13 cellular contexts compared by ENCODE assay signal in the genomic region with DNA sequence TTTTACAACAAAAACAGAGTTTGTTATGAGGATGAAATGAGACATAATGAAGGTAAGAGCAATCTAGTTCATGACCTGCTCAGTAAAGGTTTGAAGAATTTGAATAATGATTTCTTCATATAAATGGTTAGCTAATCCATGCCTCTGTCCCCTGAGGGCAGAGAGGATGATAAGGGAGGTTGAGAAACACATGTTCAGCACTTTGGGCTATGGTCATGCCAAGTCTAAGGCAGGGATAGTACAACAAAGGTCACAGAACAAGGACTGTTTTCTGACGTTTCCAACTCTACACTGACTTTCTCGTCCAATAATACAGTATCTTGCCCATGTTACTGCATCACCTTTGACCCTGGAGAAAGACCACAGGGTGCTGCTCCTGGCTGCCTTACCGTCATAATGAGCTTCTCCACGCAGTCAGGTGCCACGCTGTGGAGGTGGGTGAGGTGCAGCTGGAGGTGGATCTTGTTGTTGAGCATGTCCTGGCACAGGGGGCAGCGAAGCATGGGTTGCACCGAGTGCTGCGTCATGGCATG.
DNase-seq lines count a peak whose midpoint lies in the region; ATAC-seq and TF ChIP-seq lines count a peak whose summit lies in the region.
"Had no signal": no experiment of that assay in that cellular context is flagged by ENCODE, and none has a peak within 500 bp of the region (broad histone marks: within the 10 kb centered on the region; RNA-seq: fewer than 3 reads in every experiment).

No MANE protein-coding gene starts in this region.

- intact Hi-C loops in MCF 10A (cut with micrococcal nuclease) (loop anchor here (10.0 kb wide), 1 partner anchor 306 kb away; no protein-coding TSS in a partner anchor), breast epithelium (cut with DNase I; ENCODE audit: low total_unique reads) (no loop called here), right lobe of liver (cut with DNase I) (no loop called here), tibial artery (cut with DNase I; ENCODE audit: low total_unique reads) (no loop called here)

- no peaks in the 10 kb centered on the region for H3K4me1 Mint-ChIP-seq in MCF 10A (ENCODE audit: insufficient read depth, unreplicated experiment)
- H3K4me1 Mint-ChIP-seq: CD4-positive, CD25-positive, alpha-beta regulatory T cell had no signal

- no peaks in the 10 kb centered on the region for H3K9me3 Mint-ChIP-seq in MCF 10A (ENCODE audit: unreplicated experiment)
- H3K9me3 Mint-ChIP-seq: GM23338 had no signal

- ATAC-seq in right lobe of liver (peak; percentile 89 to 99 (median 98)), HG02852 (IDR thresholded peaks at IDR 0.05; ENCODE audit: unreplicated experiment) (no peak)
- ATAC-seq: GM23338 had no signal

- H3K27ac ChIP-seq in breast epithelium: no peak overlapping the region
- no peak overlapping the region; the same call in 1 of the 2 replicates for H3K27ac ChIP-seq in BLaER1
- peak overlapping the region in 2 of 3 donors; percentile 66 to 82 for H3K27ac ChIP-seq in right lobe of liver
- H3K27ac ChIP-seq in RWPE1: no peak overlapping the region
- H3K27ac ChIP-seq in tibial artery: no peak overlapping the region
- H3K27ac ChIP-seq: 22Rv1 had no signal

- H3K27me3 ChIP-seq in breast epithelium (no peaks in the 10 kb centered on the region), BLaER1 (no peaks in the 10 kb centered on the region), right lobe of liver (no peaks in the 10 kb centered on the region), tibial artery (no peaks in the 10 kb centered on the region)

- no peaks in the 10 kb centered on the region for H3K4me1 ChIP-seq in breast epithelium
- H3K4me1 ChIP-seq in BLaER1: peaks cover 43% of the 10 kb centered on the region
- H3K4me1 ChIP-seq in right lobe of liver: peaks cover 0 to 37% (median 7%) of the 10 kb centered on the region in 4 donors
- peaks cover 0 to 42% (median 17%) of the 10 kb centered on the region in 4 donors for H3K4me1 ChIP-seq in tibial artery

- no peak overlapping the region for H3K4me3 ChIP-seq in breast epithelium
- no peak overlapping the region for H3K4me3 ChIP-seq in BLaER1
- H3K4me3 ChIP-seq in epithelial cell of esophagus (ENCODE audit: low read length): no peak overlapping the region
- no peak overlapping the region for H3K4me3 ChIP-seq in right lobe of liver
- no peak overlapping the region for H3K4me3 ChIP-seq in tibial artery
- H3K4me3 ChIP-seq: GM23338 had no signal

- H3K4me2 ChIP-seq in BLaER1: peak overlapping the region; percentile 87
- H3K4me2 ChIP-seq: GM23338 had no signal

- H3K27ac Mint-ChIP-seq in MCF 10A (ENCODE audit: low read depth, unreplicated experiment): no peak overlapping the region
- H3K27ac Mint-ChIP-seq: CD4-positive, CD25-positive, alpha-beta regulatory T cell; GM23338 had no signal

- no peaks in the 10 kb centered on the region for H4K20me1 ChIP-seq in BLaER1

- 20% methylated on average over 2 of the region's 8 CpGs for WGBS in right lobe of liver (ENCODE audit: insufficient coverage, low coverage, low lambda C conversion rate, missing lambda C conversion rate)

- TF ChIP-seq POLR2A in breast epithelium (IDR thresholded peaks at IDR 0.05): no peak
- TF ChIP-seq POLR2A in right lobe of liver (IDR thresholded peaks at IDR 0.05): no peak

- peaks cover 66% of the 10 kb centered on the region for H3K36me3 Mint-ChIP-seq in MCF 10A (ENCODE audit: insufficient read depth, unreplicated experiment)
- H3K36me3 Mint-ChIP-seq: CD4-positive, CD25-positive, alpha-beta regulatory T cell had no signal

- no TSS peak for BruUV-seq in MCF 10A (replicated peaks; lab: Mats Ljungman, UMichigan)

- H3K27me3 Mint-ChIP-seq in MCF 10A (ENCODE audit: insufficient read depth, unreplicated experiment): no peaks in the 10 kb centered on the region
- H3K27me3 Mint-ChIP-seq: CD4-positive, CD25-positive, alpha-beta regulatory T cell had no signal

- DNase-seq in MCF 10A (ENCODE audit: unreplicated experiment) (peak; percentile 47), breast epithelium (ENCODE audit: low spot score in 2 of 2) (no peak), epithelial cell of esophagus (ENCODE audit: low read depth) (peak; percentile 32), right lobe of liver (peak in 2 of 3 donors; percentile 71 to 76), RWPE1 (ENCODE audit: low spot score) (no peak), tibial artery (no peak)
- DNase-seq: CD4-positive, CD25-positive, alpha-beta regulatory T cell; DMS 273 treated with DMSO at 0.1 percent for 48 hours; H7 had no signal

- H3K9ac ChIP-seq in BLaER1: no peak overlapping the region

- TF ChIP-seq CTCF in MCF 10A (IDR thresholded peaks at IDR 0.05; ENCODE audit: unreplicated experiment) (no peak), breast epithelium (IDR thresholded peaks at IDR 0.05) (no peak), epithelial cell of esophagus (IDR thresholded peaks at IDR 0.05; ENCODE audit: insufficient read depth, low read depth, low read length, missing control alignments) (no peak), right lobe of liver (IDR thresholded peaks at IDR 0.05) (no peak), RWPE1 (conservative IDR thresholded peaks at IDR 0.05; ENCODE audit: low read depth) (no peak), tibial artery (IDR thresholded peaks at IDR 0.05) (no peak)

- H3K4me3 Mint-ChIP-seq in MCF 10A (ENCODE audit: unreplicated experiment): no peak overlapping the region
- H3K4me3 Mint-ChIP-seq: CD4-positive, CD25-positive, alpha-beta regulatory T cell; GM23338 had no signal

- H3K36me3 ChIP-seq in breast epithelium: no peaks in the 10 kb centered on the region
- no peaks in the 10 kb centered on the region for H3K36me3 ChIP-seq in BLaER1
- H3K36me3 ChIP-seq in right lobe of liver: no peaks in the 10 kb centered on the region
- peaks cover 29 to 40% (median 40%) of the 10 kb centered on the region in 3 donors for H3K36me3 ChIP-seq in tibial artery

- POLR2A ChIA-PET in MCF 10A (lab: Yijun Ruan, JAX) (interaction anchor here (1.1 kb wide), 2 partner anchors 11 to 16 kb away, joined by 3 read pairs; no protein-coding TSS in a partner anchor), RWPE1 (lab: Yijun Ruan, JAX; ENCODE audit: low non-redundant PET) (no interaction called here)

- H3K9me3 ChIP-seq in breast epithelium: no peaks in the 10 kb centered on the region
- H3K9me3 ChIP-seq in BLaER1: no peaks in the 10 kb centered on the region
- H3K9me3 ChIP-seq in right lobe of liver: no peaks in the 10 kb centered on the region
- H3K9me3 ChIP-seq in tibial artery: no peaks in the 10 kb centered on the region

- CTCF ChIA-PET in MCF 10A (lab: Yijun Ruan, JAX): interaction anchor here (0.6 to 1.5 kb wide), 4 partner anchors 16 to 1464 kb away, joined by 3 to 5 read pairs (median 3); no protein-coding TSS in a partner anchor
- CTCF ChIA-PET in RWPE1 (lab: Yijun Ruan, JAX): no interaction called here

Comparison
In these comparisons a context has a peak if more than half of its experiments do, and no peak if none do; other contexts are left out.
1. DNase-seq: peak in MCF 10A (single experiment), epithelial cell of esophagus (single experiment) and right lobe of liver (2 of 3); none in breast epithelium (0 of 2), RWPE1 (single experiment) and tibial artery (0 of 2).
2. H3K27ac ChIP-seq: peak in right lobe of liver (2 of 3); none in breast epithelium (0 of 2), BLaER1 (single experiment), RWPE1 (single experiment) and tibial artery (0 of 2).